Comparison of ENCODE assay signal across 16 cellular contexts in genomic region chr3:51969841-51970240, GRCh38. TPM values are rescaled to one million over a fixed set of nuclear protein-coding genes. Genes with fewer than 3 reads are reported as not detected.
DNase-seq lines count a peak whose midpoint lies in the region; ATAC-seq, FAIRE-seq and TF ChIP-seq lines count a peak whose summit lies in the region.
"Had no signal": no experiment of that assay in that cellular context is flagged by ENCODE, and none has a peak within 500 bp of the region (broad histone marks: within the 10 kb centered on the region; RNA-seq: fewer than 3 reads in every experiment).

No MANE protein-coding gene starts in this region.

- no peak for ATAC-seq in T-helper 17 cell

- H3K27ac Mint-ChIP-seq in T-helper 17 cell (peak overlapping the region; percentile 24), neural progenitor cell (no peak overlapping the region)

- no peaks in the 10 kb centered on the region for H3K79me2 ChIP-seq in neural progenitor cell (ENCODE audit: low read depth)

- H3K27ac ChIP-seq in 22Rv1 (peak overlapping the region; percentile 97), neural progenitor cell (no peak overlapping the region)
- H3K27ac ChIP-seq in BLaER1 treated with 17β-estradiol and CSF1 and Interleukin-3, amounts not matched to agents 10 nM and 100 nM = peak overlapping the region in 5 of 11 experiments; percentile 84 to 95 (median 94); a peak in 8 of 22 replicates

- H3F3A ChIP-seq in neural progenitor cell (ENCODE audit: low read depth) = peaks cover 48% of the 10 kb centered on the region

- no peak for FAIRE-seq in RCC 7860 (lab: Jason Lieb, UNC)
- FAIRE-seq: GM12892 had no signal

- H3K4me1 ChIP-seq in BLaER1 treated with 17β-estradiol and CSF1 and Interleukin-3, amounts not matched to agents 10 nM and 100 nM = peaks cover 73 to 91% (median 89%) of the 10 kb centered on the region in 10 experiments
- H3K4me1 ChIP-seq in neural progenitor cell = peaks cover 49% of the 10 kb centered on the region

- TF ChIP-seq CTCF in 22Rv1 (IDR thresholded peaks at IDR 0.05) (no peak), neural progenitor cell (IDR thresholded peaks at IDR 0.05) (no peak)

- H3K4me1 Mint-ChIP-seq in T-helper 17 cell (peaks cover 39% of the 10 kb centered on the region), neural progenitor cell (peaks cover 55% of the 10 kb centered on the region)

- no peak overlapping the region for H2AFZ ChIP-seq in neural progenitor cell (replicated peaks)

- H3K9me3 Mint-ChIP-seq in neural progenitor cell = no peaks in the 10 kb centered on the region
- H3K9me3 Mint-ChIP-seq: CD4-positive, alpha-beta memory T cell had no signal

- H3K4me3 ChIP-seq in BLaER1 treated with 17β-estradiol and CSF1 and Interleukin-3, amounts not matched to agents 10 nM and 100 nM = no peak overlapping the region
- no peak overlapping the region for H3K4me3 ChIP-seq in neural progenitor cell

- H4K20me1 ChIP-seq in BLaER1 treated with 17β-estradiol and CSF1 and Interleukin-3, amounts not matched to agents 10 nM and 100 nM = peaks cover 0 to 33% (median 7%) of the 10 kb centered on the region in 11 experiments; a peak in 12 of 22 replicates
- H4K20me1 ChIP-seq in neural progenitor cell (ENCODE audit: low read depth) = peaks cover 16% of the 10 kb centered on the region

- no peaks in the 10 kb centered on the region for H3K9me3 ChIP-seq in BLaER1 treated with 17β-estradiol and CSF1 and Interleukin-3, amounts not matched to agents 10 nM and 100 nM (replicated peaks in 1 of 11)
- H3K9me3 ChIP-seq in T-helper 17 cell (ENCODE audit: control insufficient read depth, low read length, poor library complexity, severe bottlenecking) (no peaks in the 10 kb centered on the region), neural progenitor cell (ENCODE audit: low read depth) (no peaks in the 10 kb centered on the region)

- H3K27me3 ChIP-seq in BLaER1 treated with 17β-estradiol and CSF1 and Interleukin-3, amounts not matched to agents 10 nM and 100 nM = no peaks in the 10 kb centered on the region
- H3K27me3 ChIP-seq in neural progenitor cell = peaks cover 16% of the 10 kb centered on the region

- DNase-seq in T-helper 17 cell = no peak
- no peak for DNase-seq in neural progenitor cell (ENCODE audit: low spot score)
- no peak for DNase-seq in COLO829 (ENCODE audit: low spot score)
- DNase-seq in effector CD8-positive, alpha-beta T cell (lab: John Stamatoyannopoulos, UW) = no peak
- no peak for DNase-seq in RCC 7860 (ENCODE audit: low spot score)
- DNase-seq: Karpas-422, MM.1S, NCI-H1105, NCI-H1694 treated with DMSO at 0.1 percent for 48 hours, NCI-H2107, NCI-H526 treated with DMSO at 0.1 percent for 48 hours had no signal

- H3K36me3 Mint-ChIP-seq in T-helper 17 cell (ENCODE audit: low read depth) (peaks cover 5% of the 10 kb centered on the region), neural progenitor cell (peaks cover 5% of the 10 kb centered on the region)

- peak overlapping the region in 5 of 11 experiments; percentile 16 to 91 (median 38); a peak in 4 of 22 replicates for H3K9ac ChIP-seq in BLaER1 treated with 17β-estradiol and CSF1 and Interleukin-3, amounts not matched to agents 10 nM and 100 nM
- no peak overlapping the region for H3K9ac ChIP-seq in neural progenitor cell

- H3K4me3 Mint-ChIP-seq in T-helper 17 cell (no peak overlapping the region), neural progenitor cell (no peak overlapping the region)

- H3K4me2 ChIP-seq in BLaER1 treated with 17β-estradiol and CSF1 and Interleukin-3, amounts not matched to agents 10 nM and 100 nM = peak overlapping the region; percentile 89 to 100 (median 98); a peak in 21 of 22 replicates
- peak overlapping the region; percentile 93 for H3K4me2 ChIP-seq in neural progenitor cell

- H3K36me3 ChIP-seq in BLaER1 treated with 17β-estradiol and CSF1 and Interleukin-3, amounts not matched to agents 10 nM and 100 nM = peaks cover 0 to 32% (median 6%) of the 10 kb centered on the region in 11 experiments; a peak in 7 of 22 replicates
- no peaks in the 10 kb centered on the region for H3K36me3 ChIP-seq in neural progenitor cell

- H3K27me3 Mint-ChIP-seq in T-helper 17 cell = no peaks in the 10 kb centered on the region
- H3K27me3 Mint-ChIP-seq in neural progenitor cell (ENCODE audit: insufficient read depth, low read depth) = peaks cover 9% of the 10 kb centered on the region
- H3K27me3 Mint-ChIP-seq: B cell; CD4-positive, alpha-beta memory T cell had no signal

RNA-seq across cellular contexts. Expression of gene PCBP4, which starts 2.6 kb away (rescaled TPM):
- 10 to 100 TPM; 20.2 to 28.7 TPM for total RNA-seq in T-helper 17 cell
- 30.5 and 82.3 TPM in 2 replicates for total RNA-seq in neural progenitor cell (ENCODE audit: low replicate concordance)

RNA-seq across cellular contexts. Expression of gene ABHD14B, which starts 4.0 kb away (rescaled TPM):
- total RNA-seq in T-helper 17 cell = 10 to 100 TPM; 34.8 to 51.1 TPM
- total RNA-seq in neural progenitor cell (ENCODE audit: low replicate concordance) = 6.0 and 8.3 TPM in 2 replicates

RNA-seq across cellular contexts. Expression of gene ABHD14A, which starts 5.0 kb away (rescaled TPM):
- total RNA-seq in T-helper 17 cell (10 to 100 TPM; 13.9 to 14.6 TPM), neural progenitor cell (ENCODE audit: low replicate concordance) (4.0 and 14.7 TPM in 2 replicates)

RNA-seq across cellular contexts. Expression of gene ACY1, which starts 13.5 kb away (rescaled TPM):
- total RNA-seq in T-helper 17 cell = 1 to 10 TPM; 7.1 to 7.6 TPM
- 17.3 and 31.8 TPM in 2 replicates for total RNA-seq in neural progenitor cell (ENCODE audit: low replicate concordance)

RNA-seq across cellular contexts. Expression of gene GPR62, which starts 14.7 kb away (rescaled TPM):
- not detected for total RNA-seq in T-helper 17 cell
- total RNA-seq in neural progenitor cell (ENCODE audit: low replicate concordance) = 0.21 TPM in 1 of 2 replicates, not detected in the other
- total RNA-seq: B cell; CD4-positive, alpha-beta memory T cell had no signal
